ENCODE assay signal across 25 cellular contexts in the genomic region with DNA sequence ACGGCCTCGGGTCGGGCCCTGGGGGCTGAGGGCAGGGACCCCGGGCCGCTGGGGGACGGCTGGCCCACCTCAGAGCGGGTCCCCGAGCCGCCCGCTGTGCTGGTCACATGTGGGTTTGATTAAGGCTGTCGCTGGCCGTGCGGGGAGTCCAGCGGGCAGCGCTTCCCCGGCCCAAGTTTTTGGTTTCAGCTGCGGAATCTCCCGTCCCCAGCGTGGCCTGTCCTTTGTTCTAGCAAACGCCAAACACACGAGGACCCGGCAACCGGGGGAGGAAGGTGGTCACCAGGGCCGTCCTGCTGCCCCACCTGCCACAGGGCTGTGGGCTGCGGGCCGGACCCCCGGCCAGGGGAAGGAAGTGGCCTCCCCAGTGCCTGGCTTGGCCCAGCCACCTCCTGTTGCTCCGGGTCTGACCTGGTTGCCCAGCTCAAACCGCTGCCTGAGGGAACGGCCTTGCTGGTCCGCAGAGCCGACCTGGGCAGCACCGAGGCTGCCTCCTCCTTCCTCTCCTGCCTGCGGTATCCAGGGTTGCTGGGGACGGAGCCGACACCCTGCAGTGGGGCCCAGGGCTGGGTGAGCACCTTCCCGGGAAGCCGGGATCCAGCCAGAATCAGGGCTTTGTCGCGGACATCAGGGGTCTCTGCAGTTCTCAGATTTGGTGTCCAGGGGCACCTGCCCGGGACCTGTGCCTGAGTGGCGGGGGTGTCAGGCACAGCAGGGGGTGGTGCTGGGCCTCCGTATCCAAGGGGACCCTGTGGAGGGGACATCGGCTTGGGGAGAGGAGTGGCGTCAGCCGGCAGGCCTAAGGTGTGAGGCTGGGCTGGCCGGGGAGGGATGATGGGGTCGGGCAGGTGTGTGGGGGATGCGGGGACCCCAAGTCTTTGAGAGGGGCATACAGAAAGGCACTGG. TPM values are rescaled to one million over a fixed set of nuclear protein-coding genes. Genes with fewer than 3 reads are reported as not detected.
A peak's percentile ranks its signal among the peaks of the same experiment; 100 is the strongest.
DNase-seq lines count a peak whose midpoint lies in the region; ATAC-seq and TF ChIP-seq lines count a peak whose summit lies in the region.
"Had no signal": no experiment of that assay in that cellular context is flagged by ENCODE, and none has a peak within 500 bp of the region (broad histone marks: within the 10 kb centered on the region; RNA-seq: fewer than 3 reads in every experiment).

No MANE protein-coding gene starts in this region.

- H3K4me3 ChIP-seq in HUES64 (ENCODE audit: low read length): peak overlapping the region; percentile 55; the same call in 1 of the 2 replicates
- H3K4me3 ChIP-seq: gastrocnemius medialis, left lung, skin epidermis had no signal

- H3K4me3 Mint-ChIP-seq in glutamatergic neuron (ENCODE audit: unreplicated experiment): peak overlapping the region; percentile 30
- H3K4me3 Mint-ChIP-seq: activated CD8-positive, alpha-beta T cell treated with anti-CD3 and anti-CD28 coated beads for 36 hours; activated naive CD8-positive, alpha-beta T cell treated with anti-CD3 and anti-CD28 coated beads for 36 hours; activated T-cell treated with anti-CD3 and anti-CD28 coated beads, Interleukin-2, amount 50 U/mL, for 72 hours; T-helper 1 cell treated with Interleukin-12 subunit alpha and Interleukin-12 subunit beta and Interleukin-4 antibody, amounts not matched to agents 30 μg/mL and 1 μg/mL, for 36 hours had no signal

- peaks cover 4% of the 10 kb centered on the region for H3K9me3 Mint-ChIP-seq in glutamatergic neuron (ENCODE audit: unreplicated experiment)
- H3K9me3 Mint-ChIP-seq: activated CD8-positive, alpha-beta T cell treated with anti-CD3 and anti-CD28 coated beads for 36 hours; activated naive CD8-positive, alpha-beta T cell treated with anti-CD3 and anti-CD28 coated beads for 36 hours; activated T-cell treated with anti-CD3 and anti-CD28 coated beads, Interleukin-2, amount 50 U/mL, for 72 hours; T-helper 1 cell treated with Interleukin-12 subunit alpha and Interleukin-12 subunit beta and Interleukin-4 antibody, amounts not matched to agents 30 μg/mL and 1 μg/mL, for 36 hours; WTC11 had no signal

- H3K9me3 ChIP-seq in HUES64 (ENCODE audit: insufficient read depth, low read depth, low read length): no peaks in the 10 kb centered on the region
- H3K9me3 ChIP-seq: gastrocnemius medialis, left lung had no signal

- TF ChIP-seq CTCF in glutamatergic neuron (IDR thresholded peaks at IDR 0.05; ENCODE audit: partially characterized antibody, unreplicated experiment): no peak

- intact Hi-C loops in left cardiac atrium (cut with DNase I): loop anchor here (10.0 kb wide), 3 partner anchors 57 to 167 kb away; partner anchors contain the start of gene APC2 (in 1 of the 2)

- peak overlapping the region; percentile 17 for H3K27ac Mint-ChIP-seq in glutamatergic neuron (ENCODE audit: unreplicated experiment)
- H3K27ac Mint-ChIP-seq: activated CD8-positive, alpha-beta T cell treated with anti-CD3 and anti-CD28 coated beads for 36 hours; activated naive CD8-positive, alpha-beta T cell treated with anti-CD3 and anti-CD28 coated beads for 36 hours; activated T-cell treated with anti-CD3 and anti-CD28 coated beads, Interleukin-2, amount 50 U/mL, for 72 hours; T-helper 1 cell treated with Interleukin-12 subunit alpha and Interleukin-12 subunit beta and Interleukin-4 antibody, amounts not matched to agents 30 μg/mL and 1 μg/mL, for 36 hours; WTC11 had no signal

- H3K36me3 ChIP-seq in HUES64 (ENCODE audit: insufficient read depth, low read length): no peaks in the 10 kb centered on the region
- H3K36me3 ChIP-seq: gastrocnemius medialis, left lung had no signal

- no peaks in the 10 kb centered on the region for H3K36me3 Mint-ChIP-seq in glutamatergic neuron (ENCODE audit: unreplicated experiment)
- H3K36me3 Mint-ChIP-seq: activated naive CD8-positive, alpha-beta T cell treated with anti-CD3 and anti-CD28 coated beads for 36 hours; WTC11 had no signal

- H3K9ac ChIP-seq in HUES64 (ENCODE audit: low read depth, low read length): peak overlapping the region; percentile 40; the same call in 1 of the 2 replicates

- ATAC-seq in left cardiac atrium (no peak), GM21825 (IDR thresholded peaks at IDR 0.05; ENCODE audit: unreplicated experiment) (no peak), HG02885 (IDR thresholded peaks at IDR 0.05; ENCODE audit: poor library complexity, unreplicated experiment) (no peak)
- ATAC-seq: activated CD8-positive, alpha-beta T cell treated with anti-CD3 and anti-CD28 coated beads for 36 hours; activated T-cell treated with anti-CD3 and anti-CD28 coated beads, Interleukin-2, amount 50 U/mL, for 72 hours; gastrocnemius medialis; left lung; WTC11 had no signal

- H3K27me3 ChIP-seq in HUES64 (ENCODE audit: insufficient read depth, low read length): peaks cover 22% of the 10 kb centered on the region

- DNase-seq in DMS53 (lab: John Stamatoyannopoulos, UW) (peak; percentile 70), DMS53 treated with DMSO at 0.1 percent for 48 hours (lab: John Stamatoyannopoulos, UW; ENCODE audit: unreplicated experiment) (no peak), glutamatergic neuron (peak; percentile 29), retina (peak; percentile 76), left cardiac atrium (no peak)
- DNase-seq: 8988T; activated CD8-positive, alpha-beta T cell treated with anti-CD3 and anti-CD28 coated beads for 36 hours; activated naive CD8-positive, alpha-beta T cell treated with anti-CD3 and anti-CD28 coated beads for 36 hours; activated T-cell treated with anti-CD3 and anti-CD28 coated beads, Interleukin-2, amount 50 U/mL, for 72 hours; C1 segment of cervical spinal cord; DMS153; erythroblast; gastrocnemius medialis; NCI-H187; NCI-H446 treated with DMSO at 0.1 percent for 48 hours; posterior cingulate gyrus; SIG-M5; stimulated activated CD4-positive, alpha-beta T cell treated with anti-CD3 and anti-CD28 coated beads, Interleukin-4, amount 100 ng/mL, for 4 hours had no signal

- no peaks in the 10 kb centered on the region for H3K4me1 Mint-ChIP-seq in glutamatergic neuron (ENCODE audit: low read depth, unreplicated experiment)

- H3K4me1 ChIP-seq in HUES64 (ENCODE audit: insufficient read depth, low read length): no peaks in the 10 kb centered on the region
- H3K4me1 ChIP-seq: left lung had no signal

- WGBS in HUES64: 61% methylated on average over 49 of the region's 49 CpGs

- peaks cover 7% of the 10 kb centered on the region for H3K27me3 Mint-ChIP-seq in glutamatergic neuron (ENCODE audit: unreplicated experiment)

- no peak overlapping the region for H3K27ac ChIP-seq in HUES64 (ENCODE audit: low read depth, low read length)
- H3K27ac ChIP-seq: gastrocnemius medialis, left lung, skin epidermis had no signal

RNA-seq across cellular contexts. Expression of gene EFNA2, which starts 2.2 kb away (rescaled TPM):
- 7.6 TPM for polyA plus RNA-seq in HUES64 (2013, experiment 1 of 2)
- polyA plus RNA-seq in HUES64 (2013, experiment 2 of 2): 12.2 TPM
- total RNA-seq in glutamatergic neuron (ENCODE audit: unreplicated experiment) (61.4 TPM), left cardiac atrium (not detected)
- total RNA-seq: activated CD8-positive, alpha-beta T cell treated with anti-CD3 and anti-CD28 coated beads for 36 hours; activated naive CD8-positive, alpha-beta T cell treated with anti-CD3 and anti-CD28 coated beads for 36 hours; activated T-cell treated with anti-CD3 and anti-CD28 coated beads, Interleukin-2, amount 50 U/mL, for 72 hours; gastrocnemius medialis had no signal

RNA-seq across cellular contexts. Expression of gene FAM174C, which starts 12.5 kb away (rescaled TPM):
- polyA plus RNA-seq in HUES64 (2013, experiment 1 of 2): 31.0 TPM
- 30.9 TPM for polyA plus RNA-seq in HUES64 (2013, experiment 2 of 2)
- 17.3 TPM for total RNA-seq in glutamatergic neuron (ENCODE audit: unreplicated experiment)
- 10 to 100 TPM; 19.2 to 21.4 TPM for total RNA-seq in left cardiac atrium

RNA-seq across cellular contexts. Expression of gene CIRBP, which starts 18.7 kb away (rescaled TPM):
- polyA plus RNA-seq in HUES64 (2013, experiment 1 of 2): 162 TPM
- 166 TPM for polyA plus RNA-seq in HUES64 (2013, experiment 2 of 2)
- total RNA-seq in glutamatergic neuron (ENCODE audit: unreplicated experiment) (341 TPM), left cardiac atrium (100 to 1,000 TPM; 229 to 379 TPM)

RNA-seq across cellular contexts. Expression of gene MIDN, which starts 39.5 kb away (rescaled TPM):
- polyA plus RNA-seq in HUES64 (2013, experiment 1 of 2): 116 TPM
- 108 TPM for polyA plus RNA-seq in HUES64 (2013, experiment 2 of 2)
- total RNA-seq in glutamatergic neuron (ENCODE audit: unreplicated experiment) (325 TPM), left cardiac atrium (100 to 1,000 TPM in 1 of 2 donors, 10 to 100 TPM in 1; 58.7 to 148 TPM)

RNA-seq across cellular contexts. Expression of gene ATP5F1D, which starts 46.3 kb away (rescaled TPM):
- polyA plus RNA-seq in HUES64 (2013, experiment 1 of 2): 131 TPM
- polyA plus RNA-seq in HUES64 (2013, experiment 2 of 2): 132 TPM
- 129 TPM for total RNA-seq in glutamatergic neuron (ENCODE audit: unreplicated experiment)
- total RNA-seq in left cardiac atrium: 100 to 1,000 TPM; 540 to 639 TPM

Comparison
In these comparisons a context has a peak if more than half of its experiments do, and no peak if none do; other contexts are left out.
1. DNase-seq: peak in DMS53 (single experiment), glutamatergic neuron (single experiment) and retina (single experiment); none in DMS53 treated with DMSO at 0.1 percent for 48 hours (single experiment) and left cardiac atrium (single experiment).
2. RNA of gene EFNA2, which starts 2.2 kb away (total RNA-seq): 61.4 TPM in glutamatergic neuron (single experiment); not detected in left cardiac atrium; every median in the first group is over 10 times any median in the second.